ENCODE assay signal across 16 cellular contexts in genomic region chr10:22727663-22728062, GRCh38. TPM values are rescaled to one million over a fixed set of nuclear protein-coding genes. Genes with fewer than 3 reads are reported as not detected.
A peak's percentile ranks its signal among the peaks of the same experiment; 100 is the strongest.
DNase-seq lines count a peak whose midpoint lies in the region; ATAC-seq, FAIRE-seq and TF ChIP-seq lines count a peak whose summit lies in the region.
"Had no signal": no experiment of that assay in that cellular context is flagged by ENCODE, and none has a peak within 500 bp of the region (broad histone marks: within the 10 kb centered on the region; RNA-seq: fewer than 3 reads in every experiment).

No MANE protein-coding gene starts in this region.

- FAIRE-seq in GM12891 (lab: Jason Lieb, UNC), result peak; percentile 51
- FAIRE-seq: D721Med had no signal

- WGBS in suprapubic skin, result 69% methylated on average over 3 of the region's 3 CpGs

- H3K9me3 Mint-ChIP-seq in GM23338, result peaks cover 2% of the 10 kb centered on the region; the same call in 1 of the 3 replicates
- H3K9me3 Mint-ChIP-seq in WTC11, result 0 out of 2 replicates have a peak, but pooled peaks cover 3% of the 10 kb centered on the region
- H3K9me3 Mint-ChIP-seq: CD14-positive monocyte; CD8-positive, alpha-beta T cell had no signal

- DNase-seq in GM12891 (ENCODE audit: insufficient read length, low spot score) (no peak), GM23338 (ENCODE audit: low spot score) (no peak), WTC11 (ENCODE audit: low spot score) (no peak), iPS-NIHi7 (ENCODE audit: extremely low spot score) (peak; percentile 29), DMS79 (lab: John Stamatoyannopoulos, UW) (no peak), glomerular visceral epithelial cell (ENCODE audit: extremely low spot score) (no peak), suprapubic skin (ENCODE audit: low spot score in 2 of 2) (no peak)
- DNase-seq: CD8-positive, alpha-beta T cell; COR-L47; DMS53; GOT3; HCEC 1CT; Karpas-422 had no signal

- TF ChIP-seq POLR2A in GM12891 (IDR thresholded peaks at IDR 0.05; ENCODE audit: low read depth, low read length) (no peak), suprapubic skin (IDR thresholded peaks at IDR 0.05) (no peak)

- TF ChIP-seq EP300 in suprapubic skin (IDR thresholded peaks at IDR 0.05), result no peak

- no peaks in the 10 kb centered on the region for H3F3A ChIP-seq in GM23338 (replicated peaks; ENCODE audit: low read depth)

- H3K4me3 Mint-ChIP-seq in GM23338 (no peak overlapping the region), WTC11 (no peak overlapping the region)
- H3K4me3 Mint-ChIP-seq: CD8-positive, alpha-beta T cell had no signal

- H3K36me3 Mint-ChIP-seq in GM23338 (ENCODE audit: low read depth) (no peaks in the 10 kb centered on the region), WTC11 (no peaks in the 10 kb centered on the region)
- H3K36me3 Mint-ChIP-seq: CD8-positive, alpha-beta T cell had no signal

- H3K4me2 ChIP-seq in GM23338, result no peak overlapping the region

- TF ChIP-seq CTCF in GM23338 (conservative IDR thresholded peaks at IDR 0.05; ENCODE audit: low read depth in 2 of 2) (no peak), WTC11 (IDR thresholded peaks at IDR 0.05) (no peak), suprapubic skin (IDR thresholded peaks at IDR 0.05) (no peak)

- H3K27me3 ChIP-seq in GM23338 (ENCODE audit: insufficient read depth), result no peaks in the 10 kb centered on the region
- H3K27me3 ChIP-seq in suprapubic skin, result no peaks in the 10 kb centered on the region

- H3K27ac Mint-ChIP-seq in GM23338 (no peak overlapping the region), WTC11 (no peak overlapping the region)
- H3K27ac Mint-ChIP-seq: CD8-positive, alpha-beta T cell had no signal

- CTCF ChIA-PET in WTC11 (lab: Charles Lee), result no interaction called here

- H3K4me1 ChIP-seq in GM23338 (ENCODE audit: insufficient read depth) (no peaks in the 10 kb centered on the region; the same call in 1 of the 2 replicates), suprapubic skin (no peaks in the 10 kb centered on the region)

- H2AFZ ChIP-seq in GM23338, result peak overlapping the region; percentile 30; the same call in 1 of the 2 replicates

- H3K9me2 ChIP-seq in GM23338 (ENCODE audit: insufficient read depth), result no peaks in the 10 kb centered on the region

- H3K79me2 ChIP-seq in GM23338 (replicated peaks; ENCODE audit: insufficient read depth), result no peaks in the 10 kb centered on the region

- H3K4me1 Mint-ChIP-seq in GM23338 (peaks cover 6% of the 10 kb centered on the region; the same call in 2 of the 3 replicates), WTC11 (peaks cover 10% of the 10 kb centered on the region)

- ATAC-seq in GM23338 (no peak; the same call in 2 of the 3 replicates), WTC11 (peak; percentile 82), HG03108 (IDR thresholded peaks at IDR 0.05; ENCODE audit: unreplicated experiment) (no peak)
- ATAC-seq: CD8-positive, alpha-beta T cell had no signal

- no peak overlapping the region for H3K4me3 ChIP-seq in GM23338
- no peak overlapping the region for H3K4me3 ChIP-seq in suprapubic skin

- H3K27me3 Mint-ChIP-seq in GM23338 (ENCODE audit: insufficient read depth, low read depth, poor library complexity) (peaks cover 7% of the 10 kb centered on the region), WTC11 (ENCODE audit: low read depth) (no peaks in the 10 kb centered on the region)

- H3K27ac ChIP-seq in GM23338 (ENCODE audit: low read depth), result no peak overlapping the region
- no peak overlapping the region for H3K27ac ChIP-seq in suprapubic skin

- H3K36me3 ChIP-seq in GM23338 (ENCODE audit: insufficient read depth), result no peaks in the 10 kb centered on the region
- H3K36me3 ChIP-seq in suprapubic skin, result no peaks in the 10 kb centered on the region

- H4K20me1 ChIP-seq in GM23338 (replicated peaks; ENCODE audit: insufficient read depth), result no peaks in the 10 kb centered on the region

- POLR2A ChIA-PET in WTC11 (lab: Charles Lee), result interaction anchor here (0.6 kb wide), 1 partner anchor 33 kb away, joined by 3 read pairs; no protein-coding TSS in a partner anchor

- H3K9me3 ChIP-seq in suprapubic skin, result no peaks in the 10 kb centered on the region

TF ChIP-seq in GM12891, 5 proteins besides CTCF, POLR2A, EP300 and RAD21:
- TF ChIP-seq POLR2AphosphoS5 (IDR thresholded peaks at IDR 0.05; ENCODE audit: low read depth, low read length) (no peak), PAX5 (IDR thresholded peaks at IDR 0.05; ENCODE audit: insufficient read depth, low read length, severe bottlenecking) (no peak), POU2F2 (IDR thresholded peaks at IDR 0.05; ENCODE audit: low read depth, low read length) (no peak), SPI1 (IDR thresholded peaks at IDR 0.05; ENCODE audit: low read depth, low read length) (no peak), TAF1 (IDR thresholded peaks at IDR 0.05; ENCODE audit: low read depth, low read length) (no peak)

TF ChIP-seq in GM23338, 12 proteins besides CTCF, POLR2A, EP300 and RAD21 (continues in another document):
- TF ChIP-seq JUNB (IDR thresholded peaks at IDR 0.05; ENCODE audit: unreplicated experiment), result no peak

TF ChIP-seq in WTC11, 78 proteins besides CTCF, POLR2A, EP300 and RAD21 (continues in another document):
- TF ChIP-seq ZNF532 (CRISPR knock-in tag; IDR thresholded peaks at IDR 0.05; ENCODE audit: borderline replicate concordance) (no peak), SMAD3 (CRISPR knock-in tag; IDR thresholded peaks at IDR 0.05; ENCODE audit: borderline replicate concordance) (no peak), NFATC4 (CRISPR knock-in tag; IDR thresholded peaks at IDR 0.05) (no peak), ZNF138 (CRISPR knock-in tag; conservative IDR thresholded peaks at IDR 0.05) (no peak), PRRX2 (CRISPR knock-in tag; IDR thresholded peaks at IDR 0.05) (no peak), TEAD4 (CRISPR knock-in tag; IDR thresholded peaks at IDR 0.05) (no peak), EMX1 (CRISPR knock-in tag; IDR thresholded peaks at IDR 0.05) (no peak), USF2 (CRISPR knock-in tag; IDR thresholded peaks at IDR 0.05) (no peak), FOXJ3 (CRISPR knock-in tag; IDR thresholded peaks at IDR 0.05; ENCODE audit: borderline replicate concordance) (no peak), GRHL2 (CRISPR knock-in tag; IDR thresholded peaks at IDR 0.05; ENCODE audit: insufficient replicate concordance, severe bottlenecking) (no peak), FOXK1 (CRISPR knock-in tag; IDR thresholded peaks at IDR 0.05) (no peak)
- TF ChIP-seq, protein P1, sequence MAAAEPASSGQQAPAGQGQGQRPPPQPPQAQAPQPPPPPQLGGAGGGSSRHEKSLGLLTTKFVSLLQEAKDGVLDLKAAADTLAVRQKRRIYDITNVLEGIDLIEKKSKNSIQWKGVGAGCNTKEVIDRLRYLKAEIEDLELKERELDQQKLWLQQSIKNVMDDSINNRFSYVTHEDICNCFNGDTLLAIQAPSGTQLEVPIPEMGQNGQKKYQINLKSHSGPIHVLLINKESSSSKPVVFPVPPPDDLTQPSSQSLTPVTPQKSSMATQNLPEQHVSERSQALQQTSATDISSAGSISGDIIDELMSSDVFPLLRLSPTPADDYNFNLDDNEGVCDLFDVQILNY (CRISPR knock-in tag; IDR thresholded peaks at IDR 0.05), result no peak

RNA-seq across cellular contexts. Expression of gene PIP4K2A, which starts 13.3 kb away (rescaled TPM):
- polyA plus RNA-seq in GM12891 (2012; ENCODE audit: low read depth, missing spikeins), result 40.5 TPM
- total RNA-seq in GM23338 (2014; rRNA removed; shearing (Covaris generic)), result 40.1 and 44.4 TPM in 2 replicates
- 39.9 and 40.3 TPM in 2 replicates for polyA plus RNA-seq in GM23338 (2016; fragmentation: Nextera tagmentation; extraction: Ambion mirVana)
- 37.8 to 47.5 TPM (median 44.5 TPM) in 3 replicates for total RNA-seq in WTC11 (2021)
- 10 to 100 TPM in 2 of 4 donors, 1 to 10 TPM in 2; 7.4 to 60.3 (median 9.9) TPM for total RNA-seq in suprapubic skin
